Comparison of ENCODE assay signal across 1 cellular context in genomic region chr19:39125554-39126311, GRCh38.
TF ChIP-seq lines count a peak whose summit lies in the region.

TSS of gene PAK4 (plus strand) at chr19:39125786. CDS start at chr19:39169554, 43,768 bp downstream.

TF ChIP-seq in HepG2, 621 proteins besides CTCF, POLR2A, EP300 and RAD21 (continued from another document and continues in another):
- TF ChIP-seq PHF21A (CRISPR knock-in tag; IDR thresholded peaks at IDR 0.05) (peak; percentile 70; the same call in 1 of the 2 replicates), ZNF782 (CRISPR knock-in tag; IDR thresholded peaks at IDR 0.05; ENCODE audit: borderline replicate concordance) (no peak; the same call in 1 of the 2 replicates), SMC3 (IDR thresholded peaks at IDR 0.05; ENCODE audit: low read length) (no peak), ARID4A (CRISPR knock-in tag; IDR thresholded peaks at IDR 0.05; ENCODE audit: borderline replicate concordance) (peak; percentile 97), MEIS2 (CRISPR knock-in tag; IDR thresholded peaks at IDR 0.05) (no peak), WIZ (CRISPR knock-in tag; IDR thresholded peaks at IDR 0.05) (peak; percentile 73; the same call in 1 of the 2 replicates), ATRX (CRISPR knock-in tag; IDR thresholded peaks at IDR 0.05; ENCODE audit: borderline replicate concordance) (no peak), ZNF557 (CRISPR knock-in tag; IDR thresholded peaks at IDR 0.05) (no peak), SMARCC2 (IDR thresholded peaks at IDR 0.05) (no peak), ZNF737 (CRISPR knock-in tag; IDR thresholded peaks at IDR 0.05; ENCODE audit: borderline replicate concordance) (no peak), ZNF709 (CRISPR knock-in tag; IDR thresholded peaks at IDR 0.05) (peak; percentile 72; the same call in 1 of the 2 replicates), MBNL3 (CRISPR knock-in tag; conservative IDR thresholded peaks at IDR 0.05) (no peak), SRSF4 (IDR thresholded peaks at IDR 0.05; ENCODE audit: low read depth, low read length, poor library complexity, severe bottlenecking) (no peak), ZNF33B (CRISPR knock-in tag; IDR thresholded peaks at IDR 0.05) (peak; percentile 68; the same call in 1 of the 2 replicates), ZNF446 (CRISPR knock-in tag; IDR thresholded peaks at IDR 0.05) (no peak), RCOR2 (CRISPR knock-in tag; IDR thresholded peaks at IDR 0.05) (no peak), MAX (IDR thresholded peaks at IDR 0.05) (peak; percentile 22; the same call in 1 of the 2 replicates), FOXM1 (CRISPR knock-in tag; IDR thresholded peaks at IDR 0.05) (no peak; the same call in 1 of the 2 replicates), KDM5B (CRISPR knock-in tag; IDR thresholded peaks at IDR 0.05; ENCODE audit: borderline replicate concordance) (peak; percentile 88; the same call in 1 of the 2 replicates), DNMT3B (CRISPR knock-in tag; conservative IDR thresholded peaks at IDR 0.05) (no peak), ZNF569 (CRISPR knock-in tag; IDR thresholded peaks at IDR 0.05; ENCODE audit: borderline replicate concordance) (no peak), TBX3 (IDR thresholded peaks at IDR 0.05; ENCODE audit: borderline replicate concordance) (no peak), ELF4 (CRISPR knock-in tag; IDR thresholded peaks at IDR 0.05; ENCODE audit: borderline replicate concordance) (peak; percentile 62; the same call in 1 of the 2 replicates), ZMAT3 (CRISPR knock-in tag; conservative IDR thresholded peaks at IDR 0.05) (no peak), GATAD1 (CRISPR knock-in tag; IDR thresholded peaks at IDR 0.05) (peak; percentile 69), ZNF672 (CRISPR knock-in tag; IDR thresholded peaks at IDR 0.05) (no peak), HOXD1 (CRISPR knock-in tag; IDR thresholded peaks at IDR 0.05) (peak; percentile 93), ZBTB7A (CRISPR knock-in tag; IDR thresholded peaks at IDR 0.05) (peak; percentile 99), SMAD1 (CRISPR knock-in tag; IDR thresholded peaks at IDR 0.05; ENCODE audit: borderline replicate concordance, low read depth) (no peak), MATR3 (CRISPR knock-in tag; IDR thresholded peaks at IDR 0.05) (no peak), U2AF1 (optimal IDR thresholded peaks at IDR 0.05; ENCODE audit: low read depth, low read length) (no peak), KDM3A (CRISPR knock-in tag; IDR thresholded peaks at IDR 0.05; ENCODE audit: low read depth) (no peak; the same call in 1 of the 2 replicates), PHB2 (IDR thresholded peaks at IDR 0.05; ENCODE audit: partially characterized antibody) (no peak), ZBTB1 (CRISPR knock-in tag; IDR thresholded peaks at IDR 0.05; ENCODE audit: borderline replicate concordance) (no peak)
- TF ChIP-seq, protein P1, sequence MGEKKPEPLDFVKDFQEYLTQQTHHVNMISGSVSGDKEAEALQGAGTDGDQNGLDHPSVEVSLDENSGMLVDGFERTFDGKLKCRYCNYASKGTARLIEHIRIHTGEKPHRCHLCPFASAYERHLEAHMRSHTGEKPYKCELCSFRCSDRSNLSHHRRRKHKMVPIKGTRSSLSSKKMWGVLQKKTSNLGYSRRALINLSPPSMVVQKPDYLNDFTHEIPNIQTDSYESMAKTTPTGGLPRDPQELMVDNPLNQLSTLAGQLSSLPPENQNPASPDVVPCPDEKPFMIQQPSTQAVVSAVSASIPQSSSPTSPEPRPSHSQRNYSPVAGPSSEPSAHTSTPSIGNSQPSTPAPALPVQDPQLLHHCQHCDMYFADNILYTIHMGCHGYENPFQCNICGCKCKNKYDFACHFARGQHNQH (CRISPR knock-in tag; IDR thresholded peaks at IDR 0.05): no peak
- TF ChIP-seq, protein P2, sequence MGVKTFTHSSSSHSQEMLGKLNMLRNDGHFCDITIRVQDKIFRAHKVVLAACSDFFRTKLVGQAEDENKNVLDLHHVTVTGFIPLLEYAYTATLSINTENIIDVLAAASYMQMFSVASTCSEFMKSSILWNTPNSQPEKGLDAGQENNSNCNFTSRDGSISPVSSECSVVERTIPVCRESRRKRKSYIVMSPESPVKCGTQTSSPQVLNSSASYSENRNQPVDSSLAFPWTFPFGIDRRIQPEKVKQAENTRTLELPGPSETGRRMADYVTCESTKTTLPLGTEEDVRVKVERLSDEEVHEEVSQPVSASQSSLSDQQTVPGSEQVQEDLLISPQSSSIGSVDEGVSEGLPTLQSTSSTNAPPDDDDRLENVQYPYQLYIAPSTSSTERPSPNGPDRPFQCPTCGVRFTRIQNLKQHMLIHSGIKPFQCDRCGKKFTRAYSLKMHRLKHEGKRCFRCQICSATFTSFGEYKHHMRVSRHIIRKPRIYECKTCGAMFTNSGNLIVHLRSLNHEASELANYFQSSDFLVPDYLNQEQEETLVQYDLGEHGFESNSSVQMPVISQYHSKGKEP (CRISPR knock-in tag; IDR thresholded peaks at IDR 0.05): no peak
- TF ChIP-seq, protein P3, sequence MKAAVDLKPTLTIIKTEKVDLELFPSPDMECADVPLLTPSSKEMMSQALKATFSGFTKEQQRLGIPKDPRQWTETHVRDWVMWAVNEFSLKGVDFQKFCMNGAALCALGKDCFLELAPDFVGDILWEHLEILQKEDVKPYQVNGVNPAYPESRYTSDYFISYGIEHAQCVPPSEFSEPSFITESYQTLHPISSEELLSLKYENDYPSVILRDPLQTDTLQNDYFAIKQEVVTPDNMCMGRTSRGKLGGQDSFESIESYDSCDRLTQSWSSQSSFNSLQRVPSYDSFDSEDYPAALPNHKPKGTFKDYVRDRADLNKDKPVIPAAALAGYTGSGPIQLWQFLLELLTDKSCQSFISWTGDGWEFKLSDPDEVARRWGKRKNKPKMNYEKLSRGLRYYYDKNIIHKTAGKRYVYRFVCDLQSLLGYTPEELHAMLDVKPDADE (CRISPR knock-in tag; IDR thresholded peaks at IDR 0.05): no peak
- TF ChIP-seq, protein P4, sequence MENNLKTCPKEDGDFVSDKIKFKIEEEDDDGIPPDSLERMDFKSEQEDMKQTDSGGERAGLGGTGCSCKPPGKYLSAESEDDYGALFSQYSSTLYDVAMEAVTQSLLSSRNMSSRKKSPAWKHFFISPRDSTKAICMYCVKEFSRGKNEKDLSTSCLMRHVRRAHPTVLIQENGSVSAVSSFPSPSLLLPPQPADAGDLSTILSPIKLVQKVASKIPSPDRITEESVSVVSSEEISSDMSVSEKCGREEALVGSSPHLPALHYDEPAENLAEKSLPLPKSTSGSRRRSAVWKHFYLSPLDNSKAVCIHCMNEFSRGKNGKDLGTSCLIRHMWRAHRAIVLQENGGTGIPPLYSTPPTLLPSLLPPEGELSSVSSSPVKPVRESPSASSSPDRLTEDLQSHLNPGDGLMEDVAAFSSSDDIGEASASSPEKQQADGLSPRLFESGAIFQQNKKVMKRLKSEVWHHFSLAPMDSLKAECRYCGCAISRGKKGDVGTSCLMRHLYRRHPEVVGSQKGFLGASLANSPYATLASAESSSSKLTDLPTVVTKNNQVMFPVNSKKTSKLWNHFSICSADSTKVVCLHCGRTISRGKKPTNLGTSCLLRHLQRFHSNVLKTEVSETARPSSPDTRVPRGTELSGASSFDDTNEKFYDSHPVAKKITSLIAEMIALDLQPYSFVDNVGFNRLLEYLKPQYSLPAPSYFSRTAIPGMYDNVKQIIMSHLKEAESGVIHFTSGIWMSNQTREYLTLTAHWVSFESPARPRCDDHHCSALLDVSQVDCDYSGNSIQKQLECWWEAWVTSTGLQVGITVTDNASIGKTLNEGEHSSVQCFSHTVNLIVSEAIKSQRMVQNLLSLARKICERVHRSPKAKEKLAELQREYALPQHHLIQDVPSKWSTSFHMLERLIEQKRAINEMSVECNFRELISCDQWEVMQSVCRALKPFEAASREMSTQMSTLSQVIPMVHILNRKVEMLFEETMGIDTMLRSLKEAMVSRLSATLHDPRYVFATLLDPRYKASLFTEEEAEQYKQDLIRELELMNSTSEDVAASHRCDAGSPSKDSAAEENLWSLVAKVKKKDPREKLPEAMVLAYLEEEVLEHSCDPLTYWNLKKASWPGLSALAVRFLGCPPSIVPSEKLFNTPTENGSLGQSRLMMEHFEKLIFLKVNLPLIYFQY (CRISPR knock-in tag; IDR thresholded peaks at IDR 0.05; ENCODE audit: borderline replicate concordance): no peak; the same call in 1 of the 2 replicates
- TF ChIP-seq, protein P5, sequence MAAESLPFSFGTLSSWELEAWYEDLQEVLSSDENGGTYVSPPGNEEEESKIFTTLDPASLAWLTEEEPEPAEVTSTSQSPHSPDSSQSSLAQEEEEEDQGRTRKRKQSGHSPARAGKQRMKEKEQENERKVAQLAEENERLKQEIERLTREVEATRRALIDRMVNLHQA (CRISPR knock-in tag; IDR thresholded peaks at IDR 0.05): no peak
- TF ChIP-seq, protein P6, sequence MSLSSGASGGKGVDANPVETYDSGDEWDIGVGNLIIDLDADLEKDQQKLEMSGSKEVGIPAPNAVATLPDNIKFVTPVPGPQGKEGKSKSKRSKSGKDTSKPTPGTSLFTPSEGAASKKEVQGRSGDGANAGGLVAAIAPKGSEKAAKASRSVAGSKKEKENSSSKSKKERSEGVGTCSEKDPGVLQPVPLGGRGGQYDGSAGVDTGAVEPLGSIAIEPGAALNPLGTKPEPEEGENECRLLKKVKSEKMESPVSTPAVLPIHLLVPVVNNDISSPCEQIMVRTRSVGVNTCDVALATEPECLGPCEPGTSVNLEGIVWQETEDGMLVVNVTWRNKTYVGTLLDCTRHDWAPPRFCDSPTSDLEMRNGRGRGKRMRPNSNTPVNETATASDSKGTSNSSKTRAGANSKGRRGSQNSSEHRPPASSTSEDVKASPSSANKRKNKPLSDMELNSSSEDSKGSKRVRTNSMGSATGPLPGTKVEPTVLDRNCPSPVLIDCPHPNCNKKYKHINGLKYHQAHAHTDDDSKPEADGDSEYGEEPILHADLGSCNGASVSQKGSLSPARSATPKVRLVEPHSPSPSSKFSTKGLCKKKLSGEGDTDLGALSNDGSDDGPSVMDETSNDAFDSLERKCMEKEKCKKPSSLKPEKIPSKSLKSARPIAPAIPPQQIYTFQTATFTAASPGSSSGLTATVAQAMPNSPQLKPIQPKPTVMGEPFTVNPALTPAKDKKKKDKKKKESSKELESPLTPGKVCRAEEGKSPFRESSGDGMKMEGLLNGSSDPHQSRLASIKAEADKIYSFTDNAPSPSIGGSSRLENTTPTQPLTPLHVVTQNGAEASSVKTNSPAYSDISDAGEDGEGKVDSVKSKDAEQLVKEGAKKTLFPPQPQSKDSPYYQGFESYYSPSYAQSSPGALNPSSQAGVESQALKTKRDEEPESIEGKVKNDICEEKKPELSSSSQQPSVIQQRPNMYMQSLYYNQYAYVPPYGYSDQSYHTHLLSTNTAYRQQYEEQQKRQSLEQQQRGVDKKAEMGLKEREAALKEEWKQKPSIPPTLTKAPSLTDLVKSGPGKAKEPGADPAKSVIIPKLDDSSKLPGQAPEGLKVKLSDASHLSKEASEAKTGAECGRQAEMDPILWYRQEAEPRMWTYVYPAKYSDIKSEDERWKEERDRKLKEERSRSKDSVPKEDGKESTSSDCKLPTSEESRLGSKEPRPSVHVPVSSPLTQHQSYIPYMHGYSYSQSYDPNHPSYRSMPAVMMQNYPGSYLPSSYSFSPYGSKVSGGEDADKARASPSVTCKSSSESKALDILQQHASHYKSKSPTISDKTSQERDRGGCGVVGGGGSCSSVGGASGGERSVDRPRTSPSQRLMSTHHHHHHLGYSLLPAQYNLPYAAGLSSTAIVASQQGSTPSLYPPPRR (CRISPR knock-in tag; IDR thresholded peaks at IDR 0.05; ENCODE audit: borderline replicate concordance): 0 out of 2 replicates have a peak, but pooled peaks have one; percentile 60
- TF ChIP-seq, protein P7, sequence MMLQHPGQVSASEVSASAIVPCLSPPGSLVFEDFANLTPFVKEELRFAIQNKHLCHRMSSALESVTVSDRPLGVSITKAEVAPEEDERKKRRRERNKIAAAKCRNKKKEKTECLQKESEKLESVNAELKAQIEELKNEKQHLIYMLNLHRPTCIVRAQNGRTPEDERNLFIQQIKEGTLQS (CRISPR knock-in tag; IDR thresholded peaks at IDR 0.05): no peak
- TF ChIP-seq, protein P8, sequence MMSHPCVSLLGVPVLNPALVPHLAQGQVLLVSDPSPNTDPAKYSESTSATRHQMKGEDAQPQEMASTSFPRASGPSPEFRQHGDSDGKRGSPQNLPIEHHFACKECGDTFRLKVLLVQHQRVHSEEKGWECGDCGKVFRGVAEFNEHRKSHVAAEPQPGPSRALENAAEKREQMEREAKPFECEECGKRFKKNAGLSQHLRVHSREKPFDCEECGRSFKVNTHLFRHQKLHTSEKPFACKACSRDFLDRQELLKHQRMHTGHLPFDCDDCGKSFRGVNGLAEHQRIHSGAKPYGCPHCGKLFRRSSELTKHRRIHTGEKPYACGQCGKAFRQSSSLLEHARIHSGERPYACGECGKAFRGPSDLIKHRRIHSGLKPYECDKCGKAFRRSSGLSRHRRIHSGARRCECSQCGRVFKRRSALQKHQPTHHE (CRISPR knock-in tag; IDR thresholded peaks at IDR 0.05; ENCODE audit: borderline replicate concordance): 0 out of 2 replicates have a peak, but pooled peaks have one; percentile 73
